8 cellular contexts compared by ENCODE assay signal in genomic region chr19:33794578-33795369, GRCh38. TPM values are rescaled to one million over a fixed set of nuclear protein-coding genes. Genes with fewer than 3 reads are reported as not detected.
DNase-seq lines count a peak whose midpoint lies in the region; ATAC-seq and TF ChIP-seq lines count a peak whose summit lies in the region.

No MANE protein-coding gene starts in this region.

- TF ChIP-seq EP300 in gastroesophageal sphincter (IDR thresholded peaks at IDR 0.05): no peak

- WGBS in gastroesophageal sphincter (ENCODE audit: low coverage in 1 of 2), 2 donors: 2 to 12% methylated on average over 12 to 25 of the region's 34 CpGs
- 10 to 23% (median 17%) methylated on average over 34 of the region's 34 CpGs for WGBS in psoas muscle, 3 donors

- peaks cover 0 to 46% (median 10%) of the 10 kb centered on the region in 3 donors for H3K4me1 ChIP-seq in gastroesophageal sphincter
- H3K4me1 ChIP-seq in psoas muscle: peaks cover 15% of the 10 kb centered on the region

- no peak for TF ChIP-seq CTCF in gastroesophageal sphincter (IDR thresholded peaks at IDR 0.05)
- TF ChIP-seq CTCF in psoas muscle (IDR thresholded peaks at IDR 0.05): no peak
- TF ChIP-seq CTCF in omental fat pad (IDR thresholded peaks at IDR 0.05): no peak

- in situ Hi-C loops in G401 (cut with HindIII; ENCODE audit: low sequenced_read_pairs): no loop called here

- H3K4me1 Mint-ChIP-seq in T-helper 17 cell: peaks cover 4% of the 10 kb centered on the region

- H3K9me3 ChIP-seq in T-helper 17 cell (ENCODE audit: control insufficient read depth, low read length, poor library complexity, severe bottlenecking): no peaks in the 10 kb centered on the region
- H3K9me3 ChIP-seq in gastroesophageal sphincter: no peaks in the 10 kb centered on the region
- no peaks in the 10 kb centered on the region for H3K9me3 ChIP-seq in psoas muscle

- H3K27me3 Mint-ChIP-seq in T-helper 17 cell: peaks cover 12% of the 10 kb centered on the region

- TF ChIP-seq POLR2A in gastroesophageal sphincter (IDR thresholded peaks at IDR 0.05): no peak

- ATAC-seq in T-helper 17 cell (no peak), gastroesophageal sphincter (no peak), psoas muscle (no peak), omental fat pad (ENCODE audit: low FRiP score) (no peak), HG03432 (IDR thresholded peaks at IDR 0.05; ENCODE audit: unreplicated experiment) (no peak), GM21529 (IDR thresholded peaks at IDR 0.05; ENCODE audit: unreplicated experiment) (no peak)

- H3K27ac ChIP-seq in gastroesophageal sphincter (peak overlapping the region; percentile 95 to 96 (median 96)), psoas muscle (peak overlapping the region; percentile 78)

- H3K27ac Mint-ChIP-seq in T-helper 17 cell: peak overlapping the region; percentile 19

- peak overlapping the region; percentile 89 for H3K4me3 Mint-ChIP-seq in T-helper 17 cell

- H3K36me3 ChIP-seq in gastroesophageal sphincter: no peaks in the 10 kb centered on the region
- no peaks in the 10 kb centered on the region for H3K36me3 ChIP-seq in psoas muscle (ENCODE audit: insufficient read depth in 1 of 2, low read depth in 1 of 2)

- intact Hi-C loops in psoas muscle (cut with DNase I): loop anchor here in 1 of 2 donors (2.0 to 10.0 kb wide), 2 partner anchors 110 to 202 kb away; no protein-coding TSS in a partner anchor

- H3K4me3 ChIP-seq in gastroesophageal sphincter (peak overlapping the region; percentile 78 to 82), psoas muscle (peak overlapping the region; percentile 74)

- no peaks in the 10 kb centered on the region for H3K36me3 Mint-ChIP-seq in T-helper 17 cell (ENCODE audit: low read depth)

- H3K27me3 ChIP-seq in gastroesophageal sphincter (peaks cover 10% of the 10 kb centered on the region), psoas muscle (ENCODE audit: insufficient read depth in 3 of 3, low read length in 2 of 3) (peaks cover 0 to 55% (median 9%) of the 10 kb centered on the region in 3 donors)

- DNase-seq in G401 (ENCODE audit: low spot score): peak; percentile 22
- DNase-seq in T-helper 17 cell: no peak
- no peak for DNase-seq in psoas muscle
- DNase-seq in omental fat pad (ENCODE audit: low spot score): no peak
- no peak for DNase-seq in NCI-H187 treated with DMSO at 0.1 percent for 48 hours (lab: John Stamatoyannopoulos, UW)

RNA-seq across cellular contexts. Expression of gene KCTD15, which starts 1.9 kb away (rescaled TPM):
- total RNA-seq in G401 (2014; rRNA removed; shearing (Covaris generic)): 61.4 and 98.4 TPM in 2 replicates
- total RNA-seq in T-helper 17 cell: 10 to 100 TPM; 13.8 to 15.1 TPM
- total RNA-seq in gastroesophageal sphincter: 100 to 1,000 TPM in 1 of 4 donors, 10 to 100 TPM in 3; 62.3 to 148 (median 84.3) TPM
- total RNA-seq in psoas muscle: 1 to 10 TPM; 3.2 to 9.1 (median 7.2) TPM
- 1 to 10 TPM; 2.1 to 5.7 (median 2.1) TPM for polyA plus RNA-seq in psoas muscle
- total RNA-seq in omental fat pad: 10 to 100 TPM; 30.6 to 49.7 (median 38.2) TPM
